Comparison of ENCODE assay signal across 8 cellular contexts in genomic region chr2:38875576-38876367, GRCh38. TPM values are rescaled to one million over a fixed set of nuclear protein-coding genes. Genes with fewer than 3 reads are reported as not detected.
DNase-seq lines count a peak whose midpoint lies in the region; ATAC-seq, FAIRE-seq and TF ChIP-seq lines count a peak whose summit lies in the region.

TSS of gene DHX57 (minus strand) at chr2:38875934. CDS start at chr2:38868405, 7,529 bp downstream.
TSS of gene MORN2 (plus strand) at chr2:38875976.

- no peak; a peak in 1 of 5 replicates for TF ChIP-seq RAD21 in A549 (conservative IDR thresholded peaks at IDR 0.05 in 1 of 2, IDR thresholded peaks at IDR 0.05 in 1 of 2)

- H3K9me3 ChIP-seq in A549 (peaks cover 10% of the 10 kb centered on the region; the same call in 1 of the 3 replicates), iPS-18a (ENCODE audit: control insufficient read depth, low read depth, low read length) (no peaks in the 10 kb centered on the region), skeletal muscle satellite cell (replicated peaks; ENCODE audit: low read length) (no peaks in the 10 kb centered on the region)

- WGBS in A549 (ENCODE audit: missing lambda C conversion rate): under 1% methylated on average over 40 of the region's 52 CpGs

- peaks cover 9% of the 10 kb centered on the region for H3K4me1 ChIP-seq in A549
- peaks cover 11% of the 10 kb centered on the region for H3K4me1 ChIP-seq in iPS-18a (ENCODE audit: control insufficient read depth, low read depth, low read length)
- peaks cover 12% of the 10 kb centered on the region for H3K4me1 ChIP-seq in skeletal muscle satellite cell (ENCODE audit: control insufficient read depth, insufficient read depth, low read length)

- CTCF ChIA-PET in A549 (lab: Yijun Ruan, JAX): interaction anchor here (1.1 to 1.2 kb wide), 2 partner anchors 10 to 69 kb away, joined by 4 read pairs; no protein-coding TSS in a partner anchor

- POLR2A ChIA-PET in A549 (lab: Yijun Ruan, JAX): interaction anchor here (0.5 to 2.0 kb wide), 5 partner anchors 57 to 248 kb away, joined by 3 to 17 read pairs (median 5); partner anchors contain the start of gene SRSF7

- in situ Hi-C loops in brain microvascular endothelial cell (cut with HindIII; ENCODE audit: low pct_ligation_motif_present, low sequenced_read_pairs): no loop called here

- TF ChIP-seq EP300 in A549 (IDR thresholded peaks at IDR 0.05): no peak

- no peak for FAIRE-seq in A549 (lab: Jason Lieb, UNC)

- H3K27ac ChIP-seq in A549: peak within 1 kb of the TSS; percentile 80 to 90
- peak within 1 kb of the TSS; percentile 67 for H3K27ac ChIP-seq in brain microvascular endothelial cell
- H3K27ac ChIP-seq in iPS-18a (ENCODE audit: low read length): peak within 1 kb of the TSS; percentile 24

- H3K4me3 ChIP-seq in A549 (peak within 1 kb of the TSS; percentile 74), brain microvascular endothelial cell (ENCODE audit: low read depth, low read length) (peak within 1 kb of the TSS; percentile 99), iPS-18a (ENCODE audit: low read length) (peak within 1 kb of the TSS; percentile 90), skeletal muscle satellite cell (ENCODE audit: low read length) (peak within 1 kb of the TSS; percentile 99)

- peak; percentile 79 for TF ChIP-seq POLR2A in A549 (IDR thresholded peaks at IDR 0.05; ENCODE audit: low read length)

- peak within 1 kb of the TSS; percentile 70 for H3K9ac ChIP-seq in iPS-18a (ENCODE audit: low read length)
- peak within 1 kb of the TSS; percentile 91 for H3K9ac ChIP-seq in skeletal muscle satellite cell (ENCODE audit: low read depth, low read length)

- peak; percentile 99 to 100 for ATAC-seq in A549
- ATAC-seq in GM18520 (IDR thresholded peaks at IDR 0.05; ENCODE audit: unreplicated experiment): peak; percentile 99
- ATAC-seq in HG03045 (IDR thresholded peaks at IDR 0.05; ENCODE audit: unreplicated experiment): peak; percentile 100

- DNase-seq in A549 (ENCODE audit: low read depth in 1 of 2, low spot score in 1 of 2): peak; percentile 88 to 98
- peak; percentile 32 for DNase-seq in NCI-H2081 treated with DMSO at 0.1 percent for 48 hours (lab: John Stamatoyannopoulos, UW)
- peak; percentile 79 for DNase-seq in UCSD-AML1 (lab: John Stamatoyannopoulos, UW; ENCODE audit: unreplicated experiment)
- DNase-seq in brain microvascular endothelial cell: peak; percentile 86

- H3K36me3 ChIP-seq in brain microvascular endothelial cell (replicated peaks) (no peaks in the 10 kb centered on the region), iPS-18a (ENCODE audit: control insufficient read depth, low read depth, low read length) (no peaks in the 10 kb centered on the region), skeletal muscle satellite cell (ENCODE audit: insufficient read depth, low read length) (no peaks in the 10 kb centered on the region)

- H3K27me3 ChIP-seq in brain microvascular endothelial cell (replicated peaks) (no peaks in the 10 kb centered on the region), iPS-18a (ENCODE audit: control insufficient read depth, insufficient read depth, low read length) (no peaks in the 10 kb centered on the region), skeletal muscle satellite cell (ENCODE audit: control insufficient read depth, insufficient read depth, low read length) (no peaks in the 10 kb centered on the region)

- TF ChIP-seq CTCF in A549 (IDR thresholded peaks at IDR 0.05): no peak
- no peak for TF ChIP-seq CTCF in brain microvascular endothelial cell (IDR thresholded peaks at IDR 0.05; ENCODE audit: low read depth, low read length, missing control alignments)

- H3K4me2 ChIP-seq in A549 (peak within 1 kb of the TSS; percentile 93), skeletal muscle satellite cell (ENCODE audit: low read length) (peak within 1 kb of the TSS; percentile 91)

TF ChIP-seq in A549, 52 proteins besides CTCF, POLR2A, EP300 and RAD21 (continues in another document):
- TF ChIP-seq FOXS1 (CRISPR knock-in tag; IDR thresholded peaks at IDR 0.05): no peak
- TF ChIP-seq CHD4 (IDR thresholded peaks at IDR 0.05; ENCODE audit: borderline replicate concordance): no peak
- TF ChIP-seq HDAC2 (IDR thresholded peaks at IDR 0.05): no peak
- no peak for TF ChIP-seq SREBF2 (IDR thresholded peaks at IDR 0.05)
- TF ChIP-seq, protein P1, sequence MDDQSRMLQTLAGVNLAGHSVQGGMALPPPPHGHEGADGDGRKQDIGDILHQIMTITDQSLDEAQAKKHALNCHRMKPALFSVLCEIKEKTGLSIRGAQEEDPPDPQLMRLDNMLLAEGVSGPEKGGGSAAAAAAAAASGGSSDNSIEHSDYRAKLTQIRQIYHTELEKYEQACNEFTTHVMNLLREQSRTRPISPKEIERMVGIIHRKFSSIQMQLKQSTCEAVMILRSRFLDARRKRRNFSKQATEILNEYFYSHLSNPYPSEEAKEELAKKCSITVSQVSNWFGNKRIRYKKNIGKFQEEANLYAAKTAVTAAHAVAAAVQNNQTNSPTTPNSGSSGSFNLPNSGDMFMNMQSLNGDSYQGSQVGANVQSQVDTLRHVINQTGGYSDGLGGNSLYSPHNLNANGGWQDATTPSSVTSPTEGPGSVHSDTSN (IDR thresholded peaks at IDR 0.05): 0 out of 2 replicates have a peak, but pooled peaks have one; percentile 64
- TF ChIP-seq CBX2 (IDR thresholded peaks at IDR 0.05; ENCODE audit: borderline replicate concordance, low read depth): no peak
- TF ChIP-seq MAZ (IDR thresholded peaks at IDR 0.05; ENCODE audit: borderline replicate concordance, low read depth, low read length): no peak
- TF ChIP-seq RNF2 (IDR thresholded peaks at IDR 0.05; ENCODE audit: borderline replicate concordance, low read depth): no peak
- TF ChIP-seq CHD2 (IDR thresholded peaks at IDR 0.05; ENCODE audit: low read length, partially characterized antibody): no peak
- TF ChIP-seq, protein P2, sequence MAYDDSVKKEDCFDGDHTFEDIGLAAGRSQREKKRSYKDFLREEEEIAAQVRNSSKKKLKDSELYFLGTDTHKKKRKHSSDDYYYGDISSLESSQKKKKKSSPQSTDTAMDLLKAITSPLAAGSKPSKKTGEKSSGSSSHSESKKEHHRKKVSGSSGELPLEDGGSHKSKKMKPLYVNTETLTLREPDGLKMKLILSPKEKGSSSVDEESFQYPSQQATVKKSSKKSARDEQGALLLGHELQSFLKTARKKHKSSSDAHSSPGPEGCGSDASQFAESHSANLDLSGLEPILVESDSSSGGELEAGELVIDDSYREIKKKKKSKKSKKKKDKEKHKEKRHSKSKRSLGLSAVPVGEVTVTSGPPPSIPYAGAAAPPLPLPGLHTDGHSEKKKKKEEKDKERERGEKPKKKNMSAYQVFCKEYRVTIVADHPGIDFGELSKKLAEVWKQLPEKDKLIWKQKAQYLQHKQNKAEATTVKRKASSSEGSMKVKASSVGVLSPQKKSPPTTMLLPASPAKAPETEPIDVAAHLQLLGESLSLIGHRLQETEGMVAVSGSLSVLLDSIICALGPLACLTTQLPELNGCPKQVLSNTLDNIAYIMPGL (CRISPR knock-in tag; IDR thresholded peaks at IDR 0.05; ENCODE audit: borderline replicate concordance): no peak
- TF ChIP-seq, protein P3, sequence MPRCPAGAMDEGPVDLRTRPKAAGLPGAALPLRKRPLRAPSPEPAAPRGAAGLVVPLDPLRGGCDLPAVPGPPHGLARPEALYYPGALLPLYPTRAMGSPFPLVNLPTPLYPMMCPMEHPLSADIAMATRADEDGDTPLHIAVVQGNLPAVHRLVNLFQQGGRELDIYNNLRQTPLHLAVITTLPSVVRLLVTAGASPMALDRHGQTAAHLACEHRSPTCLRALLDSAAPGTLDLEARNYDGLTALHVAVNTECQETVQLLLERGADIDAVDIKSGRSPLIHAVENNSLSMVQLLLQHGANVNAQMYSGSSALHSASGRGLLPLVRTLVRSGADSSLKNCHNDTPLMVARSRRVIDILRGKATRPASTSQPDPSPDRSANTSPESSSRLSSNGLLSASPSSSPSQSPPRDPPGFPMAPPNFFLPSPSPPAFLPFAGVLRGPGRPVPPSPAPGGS (IDR thresholded peaks at IDR 0.05): peak; percentile 23; the same call in 2 of the 3 replicates
- TF ChIP-seq RCOR1 (IDR thresholded peaks at IDR 0.05; ENCODE audit: low read depth, low read length): no peak
- TF ChIP-seq NPAS2 (CRISPR knock-in tag; IDR thresholded peaks at IDR 0.05; ENCODE audit: borderline replicate concordance): no peak
- no peak for TF ChIP-seq ELK1 (IDR thresholded peaks at IDR 0.05; ENCODE audit: low read depth, low read length)
- TF ChIP-seq, protein P4, sequence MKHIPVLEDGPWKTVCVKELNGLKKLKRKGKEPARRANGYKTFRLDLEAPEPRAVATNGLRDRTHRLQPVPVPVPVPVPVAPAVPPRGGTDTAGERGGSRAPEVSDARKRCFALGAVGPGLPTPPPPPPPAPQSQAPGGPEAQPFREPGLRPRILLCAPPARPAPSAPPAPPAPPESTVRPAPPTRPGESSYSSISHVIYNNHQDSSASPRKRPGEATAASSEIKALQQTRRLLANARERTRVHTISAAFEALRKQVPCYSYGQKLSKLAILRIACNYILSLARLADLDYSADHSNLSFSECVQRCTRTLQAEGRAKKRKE (CRISPR knock-in tag; IDR thresholded peaks at IDR 0.05; ENCODE audit: low read depth): no peak
- no peak for TF ChIP-seq RFX5 (IDR thresholded peaks at IDR 0.05)

RNA-seq across cellular contexts. Expression of gene DHX57, which starts in this region (rescaled TPM):
- polyA plus RNA-seq in A549 (2011; rRNA removed) (31.8 and 36.8 TPM in 2 replicates), A549 (2017; fragmentation: RNase III; extraction: RNeasy Plus Mini Kit Qiagen cat#74134 plus additional on column Dnase treatment) (20.6 to 21.6 TPM (median 21.1 TPM) in 3 replicates)
- 8.8 and 9.3 TPM in 2 replicates for polyA plus RNA-seq in A549 (2012; cell fraction: cytosol; rRNA removed)
- 9.7 and 13.7 TPM in 2 replicates for polyA plus RNA-seq in A549 (2012; cell fraction: nucleus; rRNA removed)
- polyA minus RNA-seq in A549 (2011; rRNA and poly(A)+ RNA removed): 37.3 and 37.5 TPM in 2 replicates
- total RNA-seq in skeletal muscle satellite cell (2012; rRNA removed): 17.5 and 23.6 TPM in 2 replicates

RNA-seq across cellular contexts. Expression of gene MORN2, which starts in this region (rescaled TPM):
- polyA plus RNA-seq in A549 (2011; rRNA removed): 32.5 and 54.7 TPM in 2 replicates
- 13.7 and 19.5 TPM in 2 replicates for polyA plus RNA-seq in A549 (2012; cell fraction: cytosol; rRNA removed)
- polyA plus RNA-seq in A549 (2012; cell fraction: nucleus; rRNA removed): 4.0 and 8.2 TPM in 2 replicates
- polyA plus RNA-seq in A549 (2017; fragmentation: RNase III; extraction: RNeasy Plus Mini Kit Qiagen cat#74134 plus additional on column Dnase treatment): 44.7 to 48.9 TPM (median 45.9 TPM) in 3 replicates
- polyA minus RNA-seq in A549 (2011; rRNA and poly(A)+ RNA removed): 3.1 and 3.5 TPM in 2 replicates
- 18.8 and 24.0 TPM in 2 replicates for total RNA-seq in skeletal muscle satellite cell (2012; rRNA removed)

Comparison
In these comparisons a context has a peak if more than half of its experiments do, and no peak if none do; other contexts are left out.
1. Peak in every context shown above with its lines: DNase-seq, ATAC-seq, H3K4me3 ChIP-seq and H3K27ac ChIP-seq.
2. DNase-seq: peak in every context shown above with its lines; median percentile 93 in A549; 86 in brain microvascular endothelial cell; 79 in UCSD-AML1; 32 in NCI-H2081 treated with DMSO at 0.1 percent for 48 hours.
3. H3K27ac ChIP-seq: peak in every context shown above with its lines; median percentile 85 in A549; 67 in brain microvascular endothelial cell; 24 in iPS-18a.